ENCODE assay signal across 22 cellular contexts in the genomic region with DNA sequence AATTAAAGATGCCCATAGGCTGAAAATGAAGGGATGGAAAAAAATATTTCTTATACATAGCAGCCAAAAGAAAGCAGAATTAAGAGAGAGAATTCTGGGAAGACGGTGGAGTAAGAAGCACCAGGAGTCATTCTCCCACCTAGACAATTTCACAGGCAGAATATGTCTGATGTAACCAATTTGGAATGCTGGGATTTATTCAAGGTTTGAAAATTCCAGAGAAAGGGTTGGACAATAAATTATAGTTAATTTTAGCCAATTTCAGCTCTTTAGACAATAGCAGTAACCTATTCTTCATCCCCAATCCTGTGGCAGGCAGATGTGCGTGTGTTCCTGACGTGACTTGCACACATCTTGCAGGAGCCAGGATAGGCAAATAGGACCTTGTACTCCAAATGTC.
"Had no signal": no experiment of that assay in that cellular context is flagged by ENCODE, and none has a peak within 500 bp of the region (broad histone marks: within the 10 kb centered on the region; RNA-seq: fewer than 3 reads in every experiment).

No MANE protein-coding gene starts in this region.

- H3K27ac ChIP-seq: coronary artery, Peyer's patch, RWPE1, SJCRH30, WERI-Rb-1 had no signal

- H3K36me3 ChIP-seq: Peyer's patch, SJCRH30, WERI-Rb-1 had no signal

- H3K4me2 ChIP-seq: SK-N-SH had no signal

- H3K4me1 ChIP-seq: Peyer's patch had no signal

- H3K9ac ChIP-seq: SK-N-SH had no signal

- DNase-seq: activated CD4-positive, alpha-beta T cell treated with anti-CD3 and anti-CD28 coated beads for 36 hours; activated CD8-positive, alpha-beta memory T cell treated with anti-CD3 and anti-CD28 coated beads, Interleukin-2, amount 50 U/mL, for 48 hours; activated CD8-positive, alpha-beta T cell treated with anti-CD3 and anti-CD28 coated beads, Interleukin-2, amount 10 ng/mL, durations not matched to agents 7 days and 5 days; activated effector memory CD4-positive, alpha-beta T cell treated with Interleukin-2 at 50 U/mL for 16 hours; activated naive CD4-positive, alpha-beta T cell treated with Interleukin-2 at 50 U/mL for 16 hours; activated T-cell treated with anti-CD3 and anti-CD28 coated beads, Interleukin-2, amount 50 U/mL, for 1 hour; NCI-H1092; NCI-H1417; NCI-H1930; NCI-H2107; NCI-H2171 treated with DMSO at 0.1 percent for 48 hours; NCI-H345; NCI-H510A treated with DMSO at 0.1 percent for 48 hours; NCI-H69; Peyer's patch; Right ventricle myocardium superior; SJCRH30; SK-N-SH; T-helper 1 cell; WERI-Rb-1 had no signal

- ATAC-seq: activated CD4-positive, alpha-beta T cell treated with anti-CD3 and anti-CD28 coated beads for 36 hours; activated CD8-positive, alpha-beta T cell treated with anti-CD3 and anti-CD28 coated beads, Interleukin-2, amount 10 ng/mL, durations not matched to agents 7 days and 5 days had no signal

- H3K4me3 ChIP-seq: coronary artery, Peyer's patch, SJCRH30 had no signal

- H3K27me3 ChIP-seq: Peyer's patch, SJCRH30 had no signal

- H3K9me3 ChIP-seq: Peyer's patch had no signal
